Comparison of ENCODE assay signal across 8 cellular contexts in the genomic region with DNA sequence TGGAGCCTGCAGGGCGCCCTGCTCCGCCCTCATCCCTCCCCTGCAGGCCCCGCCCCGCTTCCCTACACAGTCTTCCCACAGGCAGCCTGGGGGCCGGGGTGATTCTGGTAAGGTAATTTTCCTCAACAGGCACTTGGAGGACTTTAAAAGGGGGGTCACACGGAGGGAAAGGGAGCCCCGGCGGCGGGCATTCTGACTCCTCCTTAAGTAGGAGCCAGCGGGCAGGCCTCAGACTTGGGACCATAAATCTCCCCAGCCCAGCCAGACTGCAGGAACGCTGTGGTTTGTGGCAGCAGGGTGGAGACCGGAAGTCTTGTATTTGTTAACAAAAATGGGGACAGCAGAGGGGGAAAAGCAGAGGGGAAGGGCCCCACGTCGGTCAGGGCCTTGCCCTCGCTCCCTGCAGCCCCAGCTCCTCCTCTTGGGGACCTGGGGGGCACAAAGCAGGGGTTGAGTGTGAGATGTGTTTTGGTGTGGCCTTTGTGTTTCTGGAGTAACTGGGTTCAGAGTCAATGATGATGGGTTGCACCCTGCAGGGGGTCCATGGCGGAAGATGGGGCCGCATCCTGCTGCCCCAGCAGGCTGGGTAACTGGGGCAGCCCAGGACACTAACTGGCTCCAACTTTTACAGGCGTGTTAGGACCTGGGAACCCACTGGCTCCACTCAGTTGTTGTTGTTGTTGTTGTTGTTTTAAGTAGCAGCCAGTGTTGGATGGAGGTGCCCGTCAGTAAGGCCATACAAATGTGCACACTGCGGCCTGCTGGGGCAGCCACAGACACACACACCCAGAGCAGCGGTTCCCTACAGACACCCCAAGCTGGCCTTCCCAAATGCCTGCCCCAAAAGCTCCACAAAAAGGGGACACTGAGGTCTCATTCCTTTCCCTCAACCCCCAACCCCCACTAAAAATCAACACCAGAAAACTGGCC. TPM values are rescaled to one million over a fixed set of nuclear protein-coding genes. Genes with fewer than 3 reads are reported as not detected.
A peak's percentile ranks its signal among the peaks of the same experiment; 100 is the strongest.
DNase-seq lines count a peak whose midpoint lies in the region; ATAC-seq and TF ChIP-seq lines count a peak whose summit lies in the region.

No MANE protein-coding gene starts in this region.

- H3K4me2 ChIP-seq in BLaER1 (peak overlapping the region; percentile 87), OCI-LY7 (ENCODE audit: low read length) (no peak overlapping the region)

- peaks cover 38% of the 10 kb centered on the region for H3K36me3 ChIP-seq in BLaER1
- H3K36me3 ChIP-seq in skeletal muscle tissue (ENCODE audit: control insufficient read depth in 3 of 3, insufficient read depth in 3 of 3, low read length in 3 of 3), result peaks cover 11 to 26% (median 19%) of the 10 kb centered on the region in 3 donors
- peaks cover 29% of the 10 kb centered on the region; the same call in 1 of the 2 replicates for H3K36me3 ChIP-seq in OCI-LY7 (ENCODE audit: insufficient read depth, low read length)

- H3K79me2 ChIP-seq in OCI-LY7 (ENCODE audit: insufficient read depth, low read depth, low read length), result peaks cover 41% of the 10 kb centered on the region; the same call in 1 of the 2 replicates

- POLR2A ChIA-PET in OCI-LY7 (lab: Charles Lee), result no interaction called here

- H3K27me3 ChIP-seq in BLaER1 (no peaks in the 10 kb centered on the region), skeletal muscle tissue (ENCODE audit: control insufficient read depth in 3 of 3, insufficient read depth in 3 of 3, low read length in 3 of 3) (no peaks in the 10 kb centered on the region)

- H3K9me3 ChIP-seq in BLaER1, result no peaks in the 10 kb centered on the region
- no peaks in the 10 kb centered on the region for H3K9me3 ChIP-seq in skeletal muscle tissue (ENCODE audit: control insufficient read depth in 3 of 3, low read length in 3 of 3)
- H3K9me3 ChIP-seq in OCI-LY7 (ENCODE audit: low read length), result no peaks in the 10 kb centered on the region

- DNase-seq in LHCN-M2 (ENCODE audit: low read depth), result peak; percentile 77
- peak; percentile 79 for DNase-seq in left ventricle myocardium superior
- no peak for DNase-seq in OCI-LY7 (ENCODE audit: low spot score)

- H3K9ac ChIP-seq in BLaER1, result no peak overlapping the region; the same call in 1 of the 2 replicates
- H3K9ac ChIP-seq in skeletal muscle tissue (ENCODE audit: low read depth in 1 of 3, low read length in 3 of 3), result peak overlapping the region; percentile 30 to 62 (median 36)

- peak overlapping the region; percentile 34 for H3K4me3 ChIP-seq in BLaER1
- H3K4me3 ChIP-seq in skeletal muscle tissue (ENCODE audit: low read length in 3 of 3), result peak overlapping the region; percentile 13 to 43 (median 29)
- no peak overlapping the region for H3K4me3 ChIP-seq in OCI-LY7 (ENCODE audit: low read depth, low read length, poor library complexity, severe bottlenecking)

- H3K4me1 ChIP-seq in BLaER1 (peaks cover 72% of the 10 kb centered on the region), skeletal muscle tissue (ENCODE audit: control insufficient read depth in 3 of 3, insufficient read depth in 3 of 3, low read length in 3 of 3) (peaks cover 39 to 74% (median 70%) of the 10 kb centered on the region in 3 donors), OCI-LY7 (ENCODE audit: insufficient read depth, low read length, poor library complexity, severe bottlenecking) (peaks cover 77% of the 10 kb centered on the region)

- H3K9me2 ChIP-seq in OCI-LY7 (ENCODE audit: insufficient read depth, low read length), result no peaks in the 10 kb centered on the region

- H4K20me1 ChIP-seq in BLaER1 (peaks cover 97% of the 10 kb centered on the region), OCI-LY7 (ENCODE audit: insufficient read depth, low read length) (no peaks in the 10 kb centered on the region)

- no peak for TF ChIP-seq CTCF in OCI-LY7 (conservative IDR thresholded peaks at IDR 0.05; ENCODE audit: low read length)

- 19 to 58% (median 23%) methylated on average over 20 to 21 of the region's 21 CpGs for WGBS in adipose tissue, 3 donors

- intact Hi-C loops in left ventricle myocardium superior (cut with micrococcal nuclease) (no loop called here), OCI-LY7 (cut with micrococcal nuclease; ENCODE audit: unreplicated experiment) (no loop called here)

- BruUV-seq in OCI-LY7 (replicated peaks; lab: Mats Ljungman, UMichigan), result no TSS peak

- CTCF ChIA-PET in OCI-LY7 (lab: Charles Lee; ENCODE audit: unreplicated experiment), result no interaction called here

- ATAC-seq in left ventricle myocardium superior (peak; percentile 78), HG03521 (IDR thresholded peaks at IDR 0.05; ENCODE audit: unreplicated experiment) (no peak), HG02588 (IDR thresholded peaks at IDR 0.05; ENCODE audit: unreplicated experiment) (no peak)

- no peak overlapping the region for H2AFZ ChIP-seq in OCI-LY7 (ENCODE audit: low read length)

- H3K27ac ChIP-seq in BLaER1 (peak overlapping the region; percentile 56), adipose tissue (ENCODE audit: low read depth, low read length) (peak overlapping the region; percentile 19), skeletal muscle tissue (ENCODE audit: low read depth, low read length) (peak overlapping the region; percentile 52), OCI-LY7 (ENCODE audit: low read depth, low read length, poor library complexity, severe bottlenecking) (no peak overlapping the region)

RNA-seq across cellular contexts. Expression of a gene that starts 27.7 kb away (rescaled TPM):
- total RNA-seq in LHCN-M2 (2014; rRNA removed) (7.6 and 13.9 TPM in 2 replicates), left ventricle myocardium superior (13.8 TPM), skeletal muscle tissue (8.9 TPM), OCI-LY7 (2022) (2.9 and 3.2 TPM in 2 replicates)
- polyA plus RNA-seq in LHCN-M2 (2012), result 10.4 TPM
- 10 to 100 TPM in 2 of 3 donors, 1 to 10 TPM in 1; 6.8 to 53.8 (median 18.1) TPM for polyA plus RNA-seq in adipose tissue
- 13.5 and 15.1 TPM in 2 replicates for total RNA-seq in OCI-LY7 (2014; rRNA removed; shearing (Covaris generic))
